In genomic region chr7:30162133-30162532, GRCh38 we compare ENCODE assay signal across 1 cellular context.
TF ChIP-seq lines count a peak whose summit lies in the region.

No MANE protein-coding gene starts in this region.

TF ChIP-seq in H1, 55 proteins besides CTCF, POLR2A, EP300 and RAD21 (continued from another document):
- TF ChIP-seq EZH2 (IDR thresholded peaks at IDR 0.05; ENCODE audit: low read depth, low read length, severe bottlenecking) = no peak
- TF ChIP-seq SIRT6 (IDR thresholded peaks at IDR 0.05; ENCODE audit: low read length) = no peak
- no peak for TF ChIP-seq RXRA (IDR thresholded peaks at IDR 0.05; ENCODE audit: insufficient read depth, low read depth, low read length)
- TF ChIP-seq BCL11A (IDR thresholded peaks at IDR 0.05; ENCODE audit: low read depth in 2 of 2, low read length in 2 of 2) = no peak
- TF ChIP-seq E2F6 (IDR thresholded peaks at IDR 0.05) = no peak
- TF ChIP-seq ATF3 (IDR thresholded peaks at IDR 0.05; ENCODE audit: insufficient read depth, low read depth, low read length) = no peak
- TF ChIP-seq TAF7 (optimal IDR thresholded peaks at IDR 0.05; ENCODE audit: borderline replicate concordance, low read depth, low read length) = no peak
- no peak for TF ChIP-seq RFX5 (IDR thresholded peaks at IDR 0.05; ENCODE audit: borderline replicate concordance, low read depth, low read length)
- TF ChIP-seq JUND (IDR thresholded peaks at IDR 0.05; ENCODE audit: low read length) = no peak
- no peak for TF ChIP-seq ATF2 (IDR thresholded peaks at IDR 0.05; ENCODE audit: low read length)
- TF ChIP-seq RBBP5 (IDR thresholded peaks at IDR 0.05; ENCODE audit: borderline replicate concordance, low read depth, low read length) = no peak
- TF ChIP-seq CEBPB (IDR thresholded peaks at IDR 0.05; ENCODE audit: low read depth, low read length) = no peak
- TF ChIP-seq CHD1 (IDR thresholded peaks at IDR 0.05; ENCODE audit: low read depth, low read length) = no peak
- TF ChIP-seq EGR1 (IDR thresholded peaks at IDR 0.05; ENCODE audit: borderline replicate concordance, low read depth, low read length) = no peak
- TF ChIP-seq GTF2F1 (IDR thresholded peaks at IDR 0.05; ENCODE audit: borderline replicate concordance, low read depth, low read length) = no peak
- no peak for TF ChIP-seq KDM1A (IDR thresholded peaks at IDR 0.05; ENCODE audit: borderline replicate concordance, low read length)
- no peak for TF ChIP-seq BRCA1 (IDR thresholded peaks at IDR 0.05; ENCODE audit: low read depth, low read length)
- TF ChIP-seq RNF2 (IDR thresholded peaks at IDR 0.05; ENCODE audit: borderline replicate concordance, low read depth, low read length, missing control alignments, poor library complexity, severe bottlenecking) = no peak
